Comparison of ENCODE assay signal across 2 cellular contexts in genomic region chr1:15740833-15741182, GRCh38.
TF ChIP-seq lines count a peak whose summit lies in the region.

No MANE protein-coding gene starts in this region.

TF ChIP-seq in HepG2, 621 proteins besides CTCF, POLR2A, EP300 and RAD21:
- TF ChIP-seq ZNF350 (CRISPR knock-in tag; IDR thresholded peaks at IDR 0.05; ENCODE audit: borderline replicate concordance, low read depth) (no peak), ZNF768 (CRISPR knock-in tag; IDR thresholded peaks at IDR 0.05) (0 out of 2 replicates have a peak, but pooled peaks have one; percentile 5)

TF ChIP-seq in H1, 55 proteins besides CTCF, POLR2A, EP300 and RAD21:
- TF ChIP-seq SIN3A (conservative IDR thresholded peaks at IDR 0.05 in 1 of 2, IDR thresholded peaks at IDR 0.05 in 1 of 2; ENCODE audit: low read depth in 1 of 2, low read length in 2 of 2) (no peak), SUZ12 (IDR thresholded peaks at IDR 0.05; ENCODE audit: low read length) (no peak), PHF8 (conservative IDR thresholded peaks at IDR 0.05; ENCODE audit: low read depth, low read length) (no peak)
TF ChIP-seq in H1: peak in this region for 0.
